Comparison of ENCODE assay signal across 24 cellular contexts in the genomic region with DNA sequence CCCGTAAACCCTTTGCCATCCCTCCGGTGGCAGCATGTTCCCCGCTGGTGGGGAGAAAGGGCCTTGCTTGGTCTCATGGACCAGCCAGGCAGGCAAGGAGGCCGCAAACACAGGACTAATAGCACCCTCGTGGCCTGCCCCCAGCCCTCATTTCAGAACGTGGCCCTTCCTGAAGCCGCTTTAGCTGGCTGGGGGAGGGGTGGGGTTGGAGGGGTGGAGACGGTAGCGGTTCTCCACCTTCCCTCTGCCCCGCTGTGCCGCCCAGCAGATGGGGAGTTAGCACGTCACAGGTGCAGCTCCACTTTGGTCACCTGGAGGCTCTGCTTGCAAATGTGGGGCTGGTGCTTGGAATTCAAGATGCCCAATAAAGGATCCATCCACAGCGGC.
"Had no signal": no experiment of that assay in that cellular context is flagged by ENCODE, and none has a peak within 500 bp of the region (broad histone marks: within the 10 kb centered on the region; RNA-seq: fewer than 3 reads in every experiment).

No MANE protein-coding gene starts in this region.

- H3K27me3 ChIP-seq: cardiac muscle cell, foreskin keratinocyte, ovary had no signal

- H3K4me3 ChIP-seq: body of pancreas, cardiac muscle cell, left lung, ovary, prostate gland, tibial artery had no signal

- H3K36me3 ChIP-seq: cardiac muscle cell, left lung, ovary, prostate gland, tibial artery had no signal

- H3K27ac Mint-ChIP-seq: activated CD4-positive, alpha-beta memory T cell treated with anti-CD3 and anti-CD28 coated beads for 36 hours; activated naive CD4-positive, alpha-beta T cell treated with anti-CD3 and anti-CD28 coated beads, Interleukin-2, amount 10 ng/mL, durations not matched to agents 7 days and 5 days; dendritic cell treated with granulocyte-macrophage colony-stimulating factor and Interleukin-4, amounts not matched to agents 40 ng/mL and 50 ng/mL, for 4 days; immature natural killer cell; mesothelial cell of epicardium; natural killer cell; stimulated activated effector memory CD8-positive, alpha-beta T cell treated with anti-CD3 and anti-CD28 coated beads, Interleukin-12 subunit alpha, Interleukin-12 subunit beta, amount 100 ng/mL, for 72 hours; stimulated activated naive CD8-positive, alpha-beta T cell treated with anti-CD3 and anti-CD28 coated beads, Interleukin-15, amount 100 ng/mL, for 72 hours; T-helper 17 cell had no signal

- H3K4me3 Mint-ChIP-seq: activated CD4-positive, alpha-beta memory T cell treated with anti-CD3 and anti-CD28 coated beads for 36 hours; activated naive CD4-positive, alpha-beta T cell treated with anti-CD3 and anti-CD28 coated beads, Interleukin-2, amount 10 ng/mL, durations not matched to agents 7 days and 5 days; dendritic cell treated with granulocyte-macrophage colony-stimulating factor and Interleukin-4, amounts not matched to agents 40 ng/mL and 50 ng/mL, for 4 days; immature natural killer cell; mesothelial cell of epicardium; natural killer cell; stimulated activated effector memory CD8-positive, alpha-beta T cell treated with anti-CD3 and anti-CD28 coated beads, Interleukin-12 subunit alpha, Interleukin-12 subunit beta, amount 100 ng/mL, for 72 hours; stimulated activated naive CD8-positive, alpha-beta T cell treated with anti-CD3 and anti-CD28 coated beads, Interleukin-15, amount 100 ng/mL, for 72 hours; T-helper 17 cell had no signal

- H3K9me3 ChIP-seq: body of pancreas, left lung, ovary, prostate gland, tibial artery had no signal

- H3K9me3 Mint-ChIP-seq: activated CD4-positive, alpha-beta memory T cell treated with anti-CD3 and anti-CD28 coated beads for 36 hours; activated naive CD4-positive, alpha-beta T cell treated with anti-CD3 and anti-CD28 coated beads, Interleukin-2, amount 10 ng/mL, durations not matched to agents 7 days and 5 days; dendritic cell treated with granulocyte-macrophage colony-stimulating factor and Interleukin-4, amounts not matched to agents 40 ng/mL and 50 ng/mL, for 4 days; mesothelial cell of epicardium; natural killer cell; stimulated activated effector memory CD8-positive, alpha-beta T cell treated with anti-CD3 and anti-CD28 coated beads, Interleukin-12 subunit alpha, Interleukin-12 subunit beta, amount 100 ng/mL, for 72 hours; stimulated activated naive CD8-positive, alpha-beta T cell treated with anti-CD3 and anti-CD28 coated beads, Interleukin-15, amount 100 ng/mL, for 72 hours had no signal

- H3K27me3 Mint-ChIP-seq: stimulated activated naive CD8-positive, alpha-beta T cell treated with anti-CD3 and anti-CD28 coated beads, Interleukin-15, amount 100 ng/mL, for 72 hours had no signal

- H3K4me1 Mint-ChIP-seq: immature natural killer cell; natural killer cell; stimulated activated effector memory CD8-positive, alpha-beta T cell treated with anti-CD3 and anti-CD28 coated beads, Interleukin-12 subunit alpha, Interleukin-12 subunit beta, amount 100 ng/mL, for 72 hours had no signal

- H3K36me3 Mint-ChIP-seq: activated CD4-positive, alpha-beta memory T cell treated with anti-CD3 and anti-CD28 coated beads for 36 hours; activated naive CD4-positive, alpha-beta T cell treated with anti-CD3 and anti-CD28 coated beads, Interleukin-2, amount 10 ng/mL, durations not matched to agents 7 days and 5 days; immature natural killer cell; mesothelial cell of epicardium; natural killer cell; stimulated activated effector memory CD8-positive, alpha-beta T cell treated with anti-CD3 and anti-CD28 coated beads, Interleukin-12 subunit alpha, Interleukin-12 subunit beta, amount 100 ng/mL, for 72 hours had no signal

- ATAC-seq: body of pancreas; foreskin keratinocyte; left lung; natural killer cell; stimulated activated effector memory CD8-positive, alpha-beta T cell treated with anti-CD3 and anti-CD28 coated beads, Interleukin-12 subunit alpha, Interleukin-12 subunit beta, amount 100 ng/mL, for 72 hours; stimulated activated naive CD8-positive, alpha-beta T cell treated with anti-CD3 and anti-CD28 coated beads, Interleukin-15, amount 100 ng/mL, for 72 hours; T-helper 17 cell had no signal

- H3K4me1 ChIP-seq: body of pancreas, foreskin keratinocyte, left lung, prostate gland, tibial artery had no signal

- H3K27ac ChIP-seq: body of pancreas, cardiac muscle cell, foreskin keratinocyte, left lung, ovary, prostate gland, tibial artery had no signal

- DNase-seq: activated CD4-positive, alpha-beta memory T cell treated with anti-CD3 and anti-CD28 coated beads for 36 hours; activated CD4-positive, alpha-beta T cell treated with anti-CD3 and anti-CD28 coated beads for 4 hours; activated CD4-positive, CD25-positive, alpha-beta regulatory T cell; activated T-cell treated with anti-CD3 and anti-CD28 coated beads, Interleukin-2, amount 50 U/mL, for 48 hours; anterior cingulate cortex; body of pancreas; effector CD4-positive, alpha-beta T cell; erythroblast; foreskin keratinocyte; immature natural killer cell; left lung; natural killer cell; ovary; stimulated activated CD4-positive, alpha-beta T cell treated with anti-CD3 and anti-CD28 coated beads, Interleukin-12 subunit alpha, Interleukin-12 subunit beta, amount 100 ng/mL, for 4 hours; stimulated activated CD4-positive, alpha-beta T cell treated with anti-CD3 and anti-CD28 coated beads, Interleukin-1b, Interleukin-23, amount 100 ng/mL, for 48 hours; stimulated activated naive CD8-positive, alpha-beta T cell treated with anti-CD3 and anti-CD28 coated beads, Interleukin-15, amount 100 ng/mL, for 72 hours; T-helper 17 cell; tibial artery had no signal
